Comparison of ENCODE assay signal across 8 cellular contexts in genomic region chr15:68620721-68621528, GRCh38. TPM values are rescaled to one million over a fixed set of nuclear protein-coding genes. Genes with fewer than 3 reads are reported as not detected.
DNase-seq lines count a peak whose midpoint lies in the region; ATAC-seq and TF ChIP-seq lines count a peak whose summit lies in the region.

No MANE protein-coding gene starts in this region.

- DNase-seq in BJ (ENCODE audit: low read depth) (peak; percentile 87), NCI-H345 (lab: John Stamatoyannopoulos, UW) (peak; percentile 92), endodermal cell (no peak)
- no peak for DNase-seq in stimulated activated CD4-positive, alpha-beta T cell treated with anti-CD3 and anti-CD28 coated beads, Interleukin-15, amount 100 ng/mL, for 24 hours
- DNase-seq in activated naive CD4-positive, alpha-beta T cell treated with Interleukin-2 at 50 U/mL for 16 hours, result no peak
- DNase-seq in activated T-cell treated with anti-CD3 and anti-CD28 coated beads, Interleukin-2, amount 50 U/mL, for 72 hours, result no peak

- ATAC-seq in activated T-cell treated with anti-CD3 and anti-CD28 coated beads, Interleukin-2, amount 50 U/mL, for 72 hours (replicated peaks in 1 of 2), result no peak
- no peak for ATAC-seq in HG02852 (IDR thresholded peaks at IDR 0.05; ENCODE audit: unreplicated experiment)

- H3K9ac ChIP-seq in endodermal cell (ENCODE audit: extremely low read depth, low read length, poor library complexity, severe bottlenecking), result no peak overlapping the region

- CTCF ChIA-PET in BJ (lab: Yijun Ruan, JAX), result interaction anchor here (0.6 to 1.6 kb wide), 6 partner anchors 11 to 240 kb away, joined by 3 to 5 read pairs (median 4); no protein-coding TSS in a partner anchor

- H3K4me1 Mint-ChIP-seq in endodermal cell, result no peaks in the 10 kb centered on the region
- peaks cover 50% of the 10 kb centered on the region for H3K4me1 Mint-ChIP-seq in nephron
- no peaks in the 10 kb centered on the region for H3K4me1 Mint-ChIP-seq in activated T-cell treated with anti-CD3 and anti-CD28 coated beads, Interleukin-2, amount 50 U/mL, for 72 hours (ENCODE audit: low read depth)

- no peaks in the 10 kb centered on the region for H3K27me3 ChIP-seq in BJ (ENCODE audit: control insufficient read depth, insufficient read depth, low read length)
- H3K27me3 ChIP-seq in endodermal cell (ENCODE audit: control insufficient read depth, insufficient read depth, low read length, poor library complexity, severe bottlenecking), result no peaks in the 10 kb centered on the region

- POLR2A ChIA-PET in BJ (lab: Charles Lee), result interaction anchor here (1.0 kb wide), 1 partner anchor 14 kb away, joined by 4 read pairs; no protein-coding TSS in a partner anchor

- H3K9me3 ChIP-seq in endodermal cell (ENCODE audit: control insufficient read depth, low read length), result no peaks in the 10 kb centered on the region

- peak overlapping the region; percentile 7 for H3K27ac Mint-ChIP-seq in endodermal cell
- H3K27ac Mint-ChIP-seq in nephron, result peak overlapping the region; percentile 69 to 72 (median 70)
- H3K27ac Mint-ChIP-seq in activated T-cell treated with anti-CD3 and anti-CD28 coated beads, Interleukin-2, amount 50 U/mL, for 72 hours, result no peak overlapping the region

- H3K36me3 ChIP-seq in BJ (ENCODE audit: control insufficient read depth, insufficient read depth, low read length) (no peaks in the 10 kb centered on the region), endodermal cell (ENCODE audit: control insufficient read depth, insufficient read depth, low read length) (no peaks in the 10 kb centered on the region)

- TF ChIP-seq CTCF in BJ (IDR thresholded peaks at IDR 0.05; ENCODE audit: insufficient read depth, low read depth, low read length) (no peak), endodermal cell (conservative IDR thresholded peaks at IDR 0.05) (no peak), nephron (IDR thresholded peaks at IDR 0.05; ENCODE audit: unreplicated experiment in 3 of 3) (no peak)

- H3K36me3 Mint-ChIP-seq in endodermal cell (ENCODE audit: low read depth) (no peaks in the 10 kb centered on the region), nephron (ENCODE audit: low read depth) (no peaks in the 10 kb centered on the region)
- no peaks in the 10 kb centered on the region for H3K36me3 Mint-ChIP-seq in activated T-cell treated with anti-CD3 and anti-CD28 coated beads, Interleukin-2, amount 50 U/mL, for 72 hours (ENCODE audit: insufficient read depth in 2 of 2)

- 92 to 93% methylated on average over 18 to 19 of the region's 19 CpGs for WGBS in endodermal cell (ENCODE audit: insufficient coverage in 1 of 2, insufficient read length in 1 of 2), 2 experiments

- peaks cover 1% of the 10 kb centered on the region for H3K27me3 Mint-ChIP-seq in endodermal cell (ENCODE audit: insufficient read depth)
- H3K27me3 Mint-ChIP-seq in nephron (ENCODE audit: low read depth), result peaks cover 21% of the 10 kb centered on the region
- H3K27me3 Mint-ChIP-seq in activated T-cell treated with anti-CD3 and anti-CD28 coated beads, Interleukin-2, amount 50 U/mL, for 72 hours (ENCODE audit: low read depth), result peaks cover 7% of the 10 kb centered on the region

- H3K9me3 Mint-ChIP-seq in endodermal cell, result no peaks in the 10 kb centered on the region
- H3K9me3 Mint-ChIP-seq in nephron, result no peaks in the 10 kb centered on the region
- no peaks in the 10 kb centered on the region for H3K9me3 Mint-ChIP-seq in activated T-cell treated with anti-CD3 and anti-CD28 coated beads, Interleukin-2, amount 50 U/mL, for 72 hours

- no peak overlapping the region for H3K4me3 ChIP-seq in BJ (ENCODE audit: low read depth, low read length)
- no peak overlapping the region for H3K4me3 ChIP-seq in endodermal cell (ENCODE audit: low read length)

- peak overlapping the region; percentile 85 for H3K27ac ChIP-seq in endodermal cell (ENCODE audit: low read depth, low read length)

- H3K4me3 Mint-ChIP-seq in endodermal cell (no peak overlapping the region), nephron (no peak overlapping the region)
- no peak overlapping the region for H3K4me3 Mint-ChIP-seq in activated T-cell treated with anti-CD3 and anti-CD28 coated beads, Interleukin-2, amount 50 U/mL, for 72 hours

- no peaks in the 10 kb centered on the region for H3K4me1 ChIP-seq in endodermal cell (ENCODE audit: control insufficient read depth, insufficient read depth, low read length)

RNA-seq across cellular contexts. Expression of gene CORO2B, which starts 42.1 kb away (rescaled TPM):
- polyA plus RNA-seq in BJ (2011; rRNA removed), result 5.1 and 7.7 TPM in 2 replicates
- 5.2 and 6.8 TPM in 2 replicates for polyA minus RNA-seq in BJ (2011; rRNA and poly(A)+ RNA removed)
- total RNA-seq in endodermal cell, result 1 to 10 TPM; 1.1 to 1.2 TPM
- polyA plus RNA-seq in endodermal cell (2013, experiment 1 of 2), result 13.0 TPM
- polyA plus RNA-seq in endodermal cell (2013, experiment 2 of 2), result 12.1 TPM
- under 1 TPM in 1 of 2 donors, not detected in 1; 0.07 TPM for total RNA-seq in activated T-cell treated with anti-CD3 and anti-CD28 coated beads, Interleukin-2, amount 50 U/mL, for 72 hours

Comparison
In these comparisons a context has a peak if more than half of its experiments do, and no peak if none do; other contexts are left out.
1. DNase-seq: peak in BJ (single experiment) and NCI-H345 (single experiment); none in endodermal cell (single experiment), stimulated activated CD4-positive, alpha-beta T cell treated with anti-CD3 and anti-CD28 coated beads, Interleukin-15, amount 100 ng/mL, for 24 hours (single experiment), activated naive CD4-positive, alpha-beta T cell treated with Interleukin-2 at 50 U/mL for 16 hours (single experiment) and activated T-cell treated with anti-CD3 and anti-CD28 coated beads, Interleukin-2, amount 50 U/mL, for 72 hours (0 of 2).